In the genomic region with DNA sequence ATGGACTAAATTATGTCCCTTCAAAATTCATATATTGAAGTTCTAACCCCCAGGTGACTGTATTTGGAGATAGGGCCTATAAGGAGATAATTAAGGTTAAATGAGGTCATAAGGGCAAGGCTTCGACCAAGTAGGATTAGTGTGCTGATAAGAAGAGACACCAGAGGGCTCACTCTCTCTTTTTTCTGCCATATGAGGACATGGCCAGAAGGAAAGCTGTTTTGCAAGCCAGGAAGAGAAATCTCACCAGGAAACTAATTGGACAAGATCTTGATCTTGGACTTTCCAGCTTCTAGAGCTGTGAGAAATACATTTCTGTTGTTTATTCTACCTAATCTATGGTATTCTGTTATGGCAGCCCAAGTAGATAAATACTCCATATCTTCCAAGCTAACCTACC, we compare ENCODE assay signal across 9 cellular contexts.
A peak's percentile ranks its signal among the peaks of the same experiment; 100 is the strongest.
DNase-seq lines count a peak whose midpoint lies in the region; FAIRE-seq lines count a peak whose summit lies in the region.
"Had no signal": no experiment of that assay in that cellular context is flagged by ENCODE, and none has a peak within 500 bp of the region (broad histone marks: within the 10 kb centered on the region; RNA-seq: fewer than 3 reads in every experiment).

No MANE protein-coding gene starts in this region.

- CTCF ChIA-PET in activated naive CD4-positive, alpha-beta T cell treated with anti-CD3 and anti-CD28 coated beads, Interleukin-2, amount 10 ng/mL, durations not matched to agents 7 days and 5 days (lab: Charles Lee) = no interaction called here

- H3K9me3 Mint-ChIP-seq in T-helper 2 cell treated with Interferon-gamma antibody and Interleukin-4, amounts not matched to agents 5 μg/mL and 100 μg/mL, for 36 hours = no peaks in the 10 kb centered on the region
- no peaks in the 10 kb centered on the region for H3K9me3 Mint-ChIP-seq in activated naive CD4-positive, alpha-beta T cell treated with anti-CD3 and anti-CD28 coated beads, Interleukin-2, amount 10 ng/mL, durations not matched to agents 7 days and 5 days

- no peaks in the 10 kb centered on the region for H3K4me1 Mint-ChIP-seq in T-helper 2 cell treated with Interferon-gamma antibody and Interleukin-4, amounts not matched to agents 5 μg/mL and 100 μg/mL, for 36 hours (ENCODE audit: low read depth)
- H3K4me1 Mint-ChIP-seq in activated naive CD4-positive, alpha-beta T cell treated with anti-CD3 and anti-CD28 coated beads, Interleukin-2, amount 10 ng/mL, durations not matched to agents 7 days and 5 days = no peaks in the 10 kb centered on the region

- no peak overlapping the region for H3K4me3 Mint-ChIP-seq in T-helper 2 cell treated with Interferon-gamma antibody and Interleukin-4, amounts not matched to agents 5 μg/mL and 100 μg/mL, for 36 hours
- no peak overlapping the region for H3K4me3 Mint-ChIP-seq in activated naive CD4-positive, alpha-beta T cell treated with anti-CD3 and anti-CD28 coated beads, Interleukin-2, amount 10 ng/mL, durations not matched to agents 7 days and 5 days

- in situ Hi-C loops in Caki2 (cut with HindIII; ENCODE audit: low pct_unique_long_range_greater_than_20kb, low sequenced_read_pairs) = no loop called here

- FAIRE-seq in RCC 7860 (lab: Jason Lieb, UNC) = no peak

- peak; percentile 54 for DNase-seq in Caki2 (ENCODE audit: low read depth)
- peak; percentile 26 for DNase-seq in HS-27A (ENCODE audit: low read depth)
- peak; percentile 29 for DNase-seq in RCC 7860 (ENCODE audit: low spot score)
- peak; percentile 54 for DNase-seq in islet precursor cell
- no peak for DNase-seq in T-helper 2 cell treated with Interferon-gamma antibody and Interleukin-4, amounts not matched to agents 5 μg/mL and 100 μg/mL, for 36 hours (ENCODE audit: low spot score)
- DNase-seq in activated CD4-positive, alpha-beta T cell treated with anti-CD3 and anti-CD28 coated beads for 4 hours = no peak
- DNase-seq in HPDE6-E6E7 (ENCODE audit: extremely low spot score) = no peak
- DNase-seq in activated naive CD4-positive, alpha-beta T cell treated with anti-CD3 and anti-CD28 coated beads, Interleukin-2, amount 10 ng/mL, durations not matched to agents 7 days and 5 days = no peak
- DNase-seq: activated CD4-positive, CD25-positive, alpha-beta regulatory T cell had no signal

- no peak overlapping the region for H3K27ac Mint-ChIP-seq in T-helper 2 cell treated with Interferon-gamma antibody and Interleukin-4, amounts not matched to agents 5 μg/mL and 100 μg/mL, for 36 hours
- H3K27ac Mint-ChIP-seq in activated naive CD4-positive, alpha-beta T cell treated with anti-CD3 and anti-CD28 coated beads, Interleukin-2, amount 10 ng/mL, durations not matched to agents 7 days and 5 days = no peak overlapping the region

- no peaks in the 10 kb centered on the region for H3K27me3 Mint-ChIP-seq in T-helper 2 cell treated with Interferon-gamma antibody and Interleukin-4, amounts not matched to agents 5 μg/mL and 100 μg/mL, for 36 hours (ENCODE audit: low read depth)
- H3K27me3 Mint-ChIP-seq in activated naive CD4-positive, alpha-beta T cell treated with anti-CD3 and anti-CD28 coated beads, Interleukin-2, amount 10 ng/mL, durations not matched to agents 7 days and 5 days = no peaks in the 10 kb centered on the region

- no peaks in the 10 kb centered on the region for H3K36me3 Mint-ChIP-seq in T-helper 2 cell treated with Interferon-gamma antibody and Interleukin-4, amounts not matched to agents 5 μg/mL and 100 μg/mL, for 36 hours (ENCODE audit: low read depth)
- H3K36me3 Mint-ChIP-seq in activated naive CD4-positive, alpha-beta T cell treated with anti-CD3 and anti-CD28 coated beads, Interleukin-2, amount 10 ng/mL, durations not matched to agents 7 days and 5 days = no peaks in the 10 kb centered on the region

Comparison
In these comparisons a context has a peak if more than half of its experiments do, and no peak if none do; other contexts are left out.
1. DNase-seq: peak in Caki2 (single experiment), HS-27A (single experiment), RCC 7860 (single experiment) and islet precursor cell (single experiment); none in T-helper 2 cell treated with Interferon-gamma antibody and Interleukin-4, amounts not matched to agents 5 μg/mL and 100 μg/mL, for 36 hours (single experiment), activated CD4-positive, alpha-beta T cell treated with anti-CD3 and anti-CD28 coated beads for 4 hours (0 of 2), HPDE6-E6E7 (single experiment) and activated naive CD4-positive, alpha-beta T cell treated with anti-CD3 and anti-CD28 coated beads, Interleukin-2, amount 10 ng/mL, durations not matched to agents 7 days and 5 days (single experiment).